Comparison of ENCODE assay signal across 8 cellular contexts in the genomic region with DNA sequence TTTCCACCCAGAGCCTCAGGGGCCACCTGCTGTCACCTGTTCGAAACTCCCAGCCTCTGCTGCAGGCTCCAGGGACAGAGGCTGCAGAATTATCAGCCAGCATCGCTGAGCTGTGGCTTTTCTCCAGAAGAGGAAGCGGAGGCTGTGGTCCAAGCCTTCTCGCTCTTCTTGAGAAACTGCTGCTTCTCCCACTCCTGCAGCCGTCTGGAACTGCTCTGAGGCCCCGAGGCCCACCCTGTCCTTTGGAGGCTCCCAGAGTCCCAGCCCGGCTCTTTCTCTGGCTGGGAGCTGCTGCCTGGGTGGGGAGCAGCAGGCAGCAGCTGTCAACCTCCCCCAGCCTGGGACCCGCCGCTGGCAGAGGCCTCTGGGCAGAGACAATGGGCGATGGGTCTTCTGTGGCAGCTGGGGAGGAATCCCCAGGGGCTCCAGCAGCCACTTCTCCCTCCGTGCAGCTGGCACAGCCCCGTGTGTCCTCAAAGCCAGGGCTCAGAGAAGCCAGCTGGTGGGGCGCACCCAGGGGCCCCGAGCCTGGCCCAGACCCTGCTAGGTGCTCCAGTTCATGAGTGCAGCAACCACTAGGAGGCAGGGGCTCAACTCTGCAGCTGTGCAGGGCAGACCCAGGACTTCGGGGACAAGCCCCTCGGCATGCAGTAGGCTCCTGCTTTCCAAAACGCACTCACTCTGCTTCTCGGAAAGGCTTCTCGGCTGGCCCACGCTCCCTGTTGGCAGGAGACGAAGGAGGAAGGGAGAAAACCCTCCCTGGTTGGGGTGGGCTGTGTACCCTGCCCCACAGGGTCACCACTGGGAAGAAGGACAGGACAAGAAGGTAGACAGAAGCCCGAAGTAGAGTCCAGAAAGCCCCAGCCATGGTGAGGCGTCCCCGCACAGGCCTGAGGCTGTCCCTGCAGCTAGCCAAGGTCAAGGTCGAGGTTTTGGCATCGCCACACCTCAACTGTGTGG. TPM values are rescaled to one million over a fixed set of nuclear protein-coding genes. Genes with fewer than 3 reads are reported as not detected.
DNase-seq lines count a peak whose midpoint lies in the region; ATAC-seq and TF ChIP-seq lines count a peak whose summit lies in the region.

No MANE protein-coding gene starts in this region.

- no peak overlapping the region for H3K27ac ChIP-seq in RWPE2 (ENCODE audit: poor library complexity, severe bottlenecking)
- no peak overlapping the region for H3K27ac ChIP-seq in mammary epithelial cell (ENCODE audit: insufficient read depth, low read depth, low read length)

- DNase-seq in GM10248 (ENCODE audit: extremely low spot score) (peak; percentile 55), RWPE2 (ENCODE audit: low spot score) (peak; percentile 70), mammary epithelial cell (no peak), A172 (ENCODE audit: low spot score) (no peak)
- peak; percentile 50 for DNase-seq in stimulated activated naive CD8-positive, alpha-beta T cell treated with anti-CD3 and anti-CD28 coated beads, Interleukin-15, Interleukin-2, amounts not matched to agents 100 U/mL and 50 U/mL, for 24 hours
- no peak for DNase-seq in effector CD4-positive, alpha-beta T cell

- peak; percentile 43 for TF ChIP-seq CTCF in GM10248 (IDR thresholded peaks at IDR 0.05; ENCODE audit: control extremely low read depth, extremely low read depth, low read depth, missing control alignments)
- no peak for TF ChIP-seq CTCF in RWPE2 (IDR thresholded peaks at IDR 0.05; ENCODE audit: poor library complexity, severe bottlenecking)
- no peak for TF ChIP-seq CTCF in mammary epithelial cell (conservative IDR thresholded peaks at IDR 0.05 in 1 of 2, IDR thresholded peaks at IDR 0.05 in 1 of 2; ENCODE audit: extremely low read depth in 1 of 2, insufficient read depth in 1 of 2, low read depth in 1 of 2, low read length in 2 of 2)

- no peak overlapping the region for H3K9ac ChIP-seq in mammary epithelial cell (ENCODE audit: insufficient read depth, low read length)

- WGBS in mammary epithelial cell (ENCODE audit: low coverage, missing lambda C conversion rate) = 87% methylated on average over 15 of the region's 26 CpGs

- dilution Hi-C loops in mammary epithelial cell (cut with HindIII; ENCODE audit: low sequenced_read_pairs) = no loop called here

- H3K4me1 ChIP-seq in RWPE2 (ENCODE audit: insufficient read depth, poor library complexity, severe bottlenecking) (no peaks in the 10 kb centered on the region), mammary epithelial cell (ENCODE audit: insufficient read depth, low read length) (peaks cover 11% of the 10 kb centered on the region)

- BruUV-seq in mammary epithelial cell (replicated peaks; lab: Mats Ljungman, UMichigan) = no TSS peak

- H3K9me3 ChIP-seq in RWPE2 (ENCODE audit: severe bottlenecking) (no peaks in the 10 kb centered on the region), mammary epithelial cell (replicated peaks; ENCODE audit: insufficient read depth, low read length) (no peaks in the 10 kb centered on the region)

- no peaks in the 10 kb centered on the region for H4K20me1 ChIP-seq in mammary epithelial cell (ENCODE audit: insufficient read depth, low read length)

- POLR2A ChIA-PET in GM10248 (lab: Yijun Ruan, JAX) = interaction anchor here (0.6 kb wide), 1 partner anchor 137 kb away, joined by 3 read pairs; no protein-coding TSS in a partner anchor

- intact Hi-C loops in mammary epithelial cell (cut with micrococcal nuclease) = no loop called here

- CTCF ChIA-PET in GM10248 (lab: Yijun Ruan, JAX) = interaction anchor here (0.8 to 3.0 kb wide), 11 partner anchors 8 to 171 kb away, joined by 3 to 15 read pairs (median 4); a partner anchor contains a TSS
- CTCF ChIA-PET in mammary epithelial cell (lab: Charles Lee; ENCODE audit: low non-redundant PET) = no interaction called here

- no peak overlapping the region for H3K4me2 ChIP-seq in mammary epithelial cell (ENCODE audit: insufficient read depth, low read depth, low read length)

- ATAC-seq in HG03175 (IDR thresholded peaks at IDR 0.05; ENCODE audit: unreplicated experiment) = peak; percentile 43
- 0 out of 3 replicates have a peak, but pooled peaks have one; percentile 11 for ATAC-seq in RWPE2 (ENCODE audit: low read depth)
- peak; percentile 24 for ATAC-seq in esophagus mucosa
- ATAC-seq in stimulated activated naive CD8-positive, alpha-beta T cell treated with anti-CD3 and anti-CD28 coated beads, Interleukin-15, Interleukin-2, amounts not matched to agents 100 U/mL and 50 U/mL, for 24 hours = peak; percentile 45

- no peaks in the 10 kb centered on the region for H3K79me2 ChIP-seq in mammary epithelial cell (ENCODE audit: insufficient read depth, low read length)

- H3K27me3 ChIP-seq in RWPE2 (ENCODE audit: insufficient read depth, poor library complexity, severe bottlenecking) (no peaks in the 10 kb centered on the region), mammary epithelial cell (ENCODE audit: insufficient read depth, low read length) (no peaks in the 10 kb centered on the region)

- H3K36me3 ChIP-seq in RWPE2 (ENCODE audit: low read depth) (peaks cover 6% of the 10 kb centered on the region; the same call in 1 of the 2 replicates), mammary epithelial cell (ENCODE audit: insufficient read depth, low read length) (no peaks in the 10 kb centered on the region)

- no peak overlapping the region for H2AFZ ChIP-seq in mammary epithelial cell (ENCODE audit: low read depth, low read length)

- in situ Hi-C loops in mammary epithelial cell (cut with MboI; ENCODE audit: low sequenced_read_pairs in 2 of 2) = no loop called here

- H3K4me3 ChIP-seq in RWPE2 (ENCODE audit: severe bottlenecking) = no peak overlapping the region
- H3K4me3 ChIP-seq in mammary epithelial cell (replicated peaks in 1 of 3; ENCODE audit: insufficient read depth in 1 of 3, low read depth in 2 of 3, low read length in 3 of 3) = no peak overlapping the region

RNA-seq across cellular contexts. Expression of a gene that starts 49.9 kb away (rescaled TPM):
- 30.6 TPM for total RNA-seq in esophagus mucosa
- total RNA-seq in mammary epithelial cell = 10 to 100 TPM; 49.6 to 50.3 TPM
- 37.0 TPM for polyA plus RNA-seq in mammary epithelial cell
- 44.6 TPM for polyA minus RNA-seq in mammary epithelial cell
- 56.1 and 60.0 TPM in 2 replicates for total RNA-seq in A172 (2014; rRNA removed; shearing (Covaris generic))

Comparison
In these comparisons a context has a peak if more than half of its experiments do, and no peak if none do; other contexts are left out.
1. DNase-seq: peak in GM10248 (single experiment), RWPE2 (single experiment) and stimulated activated naive CD8-positive, alpha-beta T cell treated with anti-CD3 and anti-CD28 coated beads, Interleukin-15, Interleukin-2, amounts not matched to agents 100 U/mL and 50 U/mL, for 24 hours (single experiment); none in effector CD4-positive, alpha-beta T cell (single experiment), mammary epithelial cell (single experiment) and A172 (single experiment).
2. Peak in every context shown above with its lines, with median percentiles within 50 percentile points of each other: ATAC-seq.